15 cellular contexts compared by ENCODE assay signal in genomic region chr9:89507626-89508025, GRCh38. TPM values are rescaled to one million over a fixed set of nuclear protein-coding genes. Genes with fewer than 3 reads are reported as not detected.
DNase-seq lines count a peak whose midpoint lies in the region; ATAC-seq and TF ChIP-seq lines count a peak whose summit lies in the region.
"Had no signal": no experiment of that assay in that cellular context is flagged by ENCODE, and none has a peak within 500 bp of the region (broad histone marks: within the 10 kb centered on the region; RNA-seq: fewer than 3 reads in every experiment).

No MANE protein-coding gene starts in this region.

- H3K4me1 ChIP-seq in MM.1S (ENCODE audit: low read length) (peaks cover 25% of the 10 kb centered on the region), thymus (ENCODE audit: control insufficient read depth, insufficient read depth, low read length) (peaks cover 39% of the 10 kb centered on the region), heart left ventricle (peaks cover 0 to 19% (median 2%) of the 10 kb centered on the region in 12 donors)

- CTCF ChIA-PET in activated naive CD4-positive, alpha-beta T cell treated with anti-CD3 and anti-CD28 coated beads, Interleukin-2, amount 10 ng/mL, durations not matched to agents 7 days and 5 days (lab: Charles Lee), result interaction anchor here (0.7 to 1.7 kb wide), 2 partner anchors 41 to 173 kb away, joined by 3 to 4 read pairs; no protein-coding TSS in a partner anchor

- peaks cover 2% of the 10 kb centered on the region for H3K36me3 Mint-ChIP-seq in activated naive CD4-positive, alpha-beta T cell treated with anti-CD3 and anti-CD28 coated beads, Interleukin-2, amount 10 ng/mL, durations not matched to agents 7 days and 5 days
- H3K36me3 Mint-ChIP-seq in activated naive CD8-positive, alpha-beta T cell treated with anti-CD3 and anti-CD28 coated beads, Interleukin-2, amount 10 ng/mL, durations not matched to agents 7 days and 5 days, result no peaks in the 10 kb centered on the region
- H3K36me3 Mint-ChIP-seq: mesothelial cell of epicardium had no signal

- H3K9me2 ChIP-seq in MM.1S (replicated peaks; ENCODE audit: insufficient read depth, low read length), result no peaks in the 10 kb centered on the region

- H3K27ac ChIP-seq in MM.1S (ENCODE audit: low read length) (no peak overlapping the region), thymus (ENCODE audit: low read depth) (peak overlapping the region; percentile 67), heart left ventricle (no peak overlapping the region)
- H3K27ac ChIP-seq: cardiac muscle cell, pancreas, SK-N-MC, transverse colon had no signal

- no peaks in the 10 kb centered on the region for H3F3A ChIP-seq in MM.1S (ENCODE audit: insufficient read depth, low read length)

- no peak overlapping the region for H2AFZ ChIP-seq in MM.1S (ENCODE audit: low read length)

- no peaks in the 10 kb centered on the region for H4K20me1 ChIP-seq in MM.1S (ENCODE audit: insufficient read depth, low read length)

- H3K27me3 ChIP-seq in MM.1S (replicated peaks; ENCODE audit: insufficient read depth, low read length), result no peaks in the 10 kb centered on the region
- H3K27me3 ChIP-seq in thymus (ENCODE audit: control insufficient read depth, insufficient read depth), result no peaks in the 10 kb centered on the region
- H3K27me3 ChIP-seq in heart left ventricle, result no peaks in the 10 kb centered on the region
- H3K27me3 ChIP-seq: cardiac muscle cell, pancreas, transverse colon had no signal

- intact Hi-C loops in heart left ventricle (cut with DNase I), result no loop called here

- no peak for TF ChIP-seq POLR2A in heart left ventricle (IDR thresholded peaks at IDR 0.05)

- POLR2A ChIA-PET in activated naive CD8-positive, alpha-beta T cell treated with anti-CD3 and anti-CD28 coated beads, Interleukin-2, amount 10 ng/mL, durations not matched to agents 7 days and 5 days (lab: Charles Lee), result interaction anchor here (0.9 kb wide), 1 partner anchor 29 kb away, joined by 3 read pairs; no protein-coding TSS in a partner anchor

- H3K9ac ChIP-seq in MM.1S (ENCODE audit: low read length), result no peak overlapping the region

- ATAC-seq in activated naive CD8-positive, alpha-beta T cell treated with anti-CD3 and anti-CD28 coated beads, Interleukin-2, amount 10 ng/mL, durations not matched to agents 7 days and 5 days (ENCODE audit: low read depth), result peak; percentile 80
- ATAC-seq in heart left ventricle (no peak), HG03095 (IDR thresholded peaks at IDR 0.05; ENCODE audit: unreplicated experiment) (no peak)
- ATAC-seq: pancreas had no signal

- H3K36me3 ChIP-seq in MM.1S (replicated peaks; ENCODE audit: insufficient read depth, low read length) (no peaks in the 10 kb centered on the region), thymus (ENCODE audit: control insufficient read depth, insufficient read depth) (no peaks in the 10 kb centered on the region), heart left ventricle (no peaks in the 10 kb centered on the region)
- H3K36me3 ChIP-seq: cardiac muscle cell, pancreas, transverse colon had no signal

- 25% methylated on average over 4 of the region's 4 CpGs for WGBS in thymus
- WGBS in heart left ventricle, 4 donors, result 73 to 83% (median 79%) methylated on average over 4 of the region's 4 CpGs

- peak; percentile 58 for DNase-seq in activated naive CD4-positive, alpha-beta T cell treated with anti-CD3 and anti-CD28 coated beads, Interleukin-2, amount 10 ng/mL, durations not matched to agents 7 days and 5 days
- DNase-seq in activated naive CD4-positive, alpha-beta T cell treated with anti-CD3 and anti-CD28 coated beads, Interleukin-2, amount 50 U/mL, for 16 hours, result no peak
- DNase-seq in MM.1S (peak; percentile 35), heart left ventricle (no peak), NK-92 (lab: John Stamatoyannopoulos, UW; ENCODE audit: unreplicated experiment) (no peak)
- DNase-seq in activated naive CD8-positive, alpha-beta T cell treated with anti-CD3 and anti-CD28 coated beads, Interleukin-2, amount 10 ng/mL, durations not matched to agents 7 days and 5 days, result no peak
- DNase-seq: activated gamma-delta T cell, NCI-H2227 treated with DMSO at 0.1 percent for 48 hours, pancreas, transverse colon had no signal

- H3K4me3 Mint-ChIP-seq in activated naive CD4-positive, alpha-beta T cell treated with anti-CD3 and anti-CD28 coated beads, Interleukin-2, amount 10 ng/mL, durations not matched to agents 7 days and 5 days, result no peak overlapping the region
- peak overlapping the region; percentile 63 for H3K4me3 Mint-ChIP-seq in activated naive CD8-positive, alpha-beta T cell treated with anti-CD3 and anti-CD28 coated beads, Interleukin-2, amount 10 ng/mL, durations not matched to agents 7 days and 5 days
- H3K4me3 Mint-ChIP-seq: mesothelial cell of epicardium had no signal

- no peaks in the 10 kb centered on the region for H3K79me2 ChIP-seq in MM.1S (ENCODE audit: low read length)

- H3K27ac Mint-ChIP-seq in activated naive CD4-positive, alpha-beta T cell treated with anti-CD3 and anti-CD28 coated beads, Interleukin-2, amount 10 ng/mL, durations not matched to agents 7 days and 5 days, result peak overlapping the region; percentile 28
- peak overlapping the region; percentile 82 for H3K27ac Mint-ChIP-seq in activated naive CD8-positive, alpha-beta T cell treated with anti-CD3 and anti-CD28 coated beads, Interleukin-2, amount 10 ng/mL, durations not matched to agents 7 days and 5 days
- H3K27ac Mint-ChIP-seq: mesothelial cell of epicardium had no signal

- no peak for TF ChIP-seq CTCF in MM.1S (IDR thresholded peaks at IDR 0.05; ENCODE audit: low read length)
- TF ChIP-seq CTCF in heart left ventricle (IDR thresholded peaks at IDR 0.05), result no peak

- H3K27me3 Mint-ChIP-seq in activated naive CD4-positive, alpha-beta T cell treated with anti-CD3 and anti-CD28 coated beads, Interleukin-2, amount 10 ng/mL, durations not matched to agents 7 days and 5 days, result no peaks in the 10 kb centered on the region
- no peaks in the 10 kb centered on the region for H3K27me3 Mint-ChIP-seq in activated naive CD8-positive, alpha-beta T cell treated with anti-CD3 and anti-CD28 coated beads, Interleukin-2, amount 10 ng/mL, durations not matched to agents 7 days and 5 days

- H3K9me3 ChIP-seq in MM.1S (replicated peaks; ENCODE audit: insufficient read depth, low read length) (no peaks in the 10 kb centered on the region), thymus (ENCODE audit: control insufficient read depth) (no peaks in the 10 kb centered on the region), heart left ventricle (no peaks in the 10 kb centered on the region)
- H3K9me3 ChIP-seq: pancreas, transverse colon had no signal

- no peak overlapping the region for H3K4me3 ChIP-seq in MM.1S (ENCODE audit: low read length)
- H3K4me3 ChIP-seq in thymus (ENCODE audit: low read length), result no peak overlapping the region
- H3K4me3 ChIP-seq in heart left ventricle, result no peak overlapping the region
- H3K4me3 ChIP-seq: cardiac muscle cell, pancreas, SK-N-MC, transverse colon had no signal

- peaks cover 77% of the 10 kb centered on the region for H3K4me1 Mint-ChIP-seq in activated naive CD4-positive, alpha-beta T cell treated with anti-CD3 and anti-CD28 coated beads, Interleukin-2, amount 10 ng/mL, durations not matched to agents 7 days and 5 days
- H3K4me1 Mint-ChIP-seq in activated naive CD8-positive, alpha-beta T cell treated with anti-CD3 and anti-CD28 coated beads, Interleukin-2, amount 10 ng/mL, durations not matched to agents 7 days and 5 days, result peaks cover 54% of the 10 kb centered on the region
- H3K4me1 Mint-ChIP-seq: mesothelial cell of epicardium had no signal

- H3K9me3 Mint-ChIP-seq in activated naive CD4-positive, alpha-beta T cell treated with anti-CD3 and anti-CD28 coated beads, Interleukin-2, amount 10 ng/mL, durations not matched to agents 7 days and 5 days, result no peaks in the 10 kb centered on the region
- H3K9me3 Mint-ChIP-seq in activated naive CD8-positive, alpha-beta T cell treated with anti-CD3 and anti-CD28 coated beads, Interleukin-2, amount 10 ng/mL, durations not matched to agents 7 days and 5 days, result no peaks in the 10 kb centered on the region
- H3K9me3 Mint-ChIP-seq: mesothelial cell of epicardium had no signal

- H3K4me2 ChIP-seq in MM.1S (ENCODE audit: low read depth, low read length), result no peak overlapping the region

RNA-seq across cellular contexts. Expression of gene SEMA4D, which starts 9.7 kb away (rescaled TPM):
- total RNA-seq in activated naive CD8-positive, alpha-beta T cell treated with anti-CD3 and anti-CD28 coated beads, Interleukin-2, amount 10 ng/mL, durations not matched to agents 7 days and 5 days, result 100 to 1,000 TPM; 370 to 391 TPM
- 62.1 TPM for polyA plus RNA-seq in thymus
- total RNA-seq in heart left ventricle, result 10 to 100 TPM; 12.8 to 59.8 (median 20.3) TPM
- 1 to 10 TPM; 4.0 to 8.1 TPM for polyA plus RNA-seq in heart left ventricle

Comparison
In these comparisons a context has a peak if more than half of its experiments do, and no peak if none do; other contexts are left out.
1. DNase-seq: peak in activated naive CD4-positive, alpha-beta T cell treated with anti-CD3 and anti-CD28 coated beads, Interleukin-2, amount 10 ng/mL, durations not matched to agents 7 days and 5 days (single experiment) and MM.1S (single experiment); none in activated naive CD4-positive, alpha-beta T cell treated with anti-CD3 and anti-CD28 coated beads, Interleukin-2, amount 50 U/mL, for 16 hours (single experiment), activated naive CD8-positive, alpha-beta T cell treated with anti-CD3 and anti-CD28 coated beads, Interleukin-2, amount 10 ng/mL, durations not matched to agents 7 days and 5 days (single experiment), heart left ventricle (0 of 5) and NK-92 (single experiment).
2. RNA of gene SEMA4D, which starts 9.7 kb away (total RNA-seq): 370 to 391 TPM in activated naive CD8-positive, alpha-beta T cell treated with anti-CD3 and anti-CD28 coated beads, Interleukin-2, amount 10 ng/mL, durations not matched to agents 7 days and 5 days; 12.8 to 59.8 TPM in heart left ventricle; every median in the first group is over 4 times any median in the second.